In the genomic region with DNA sequence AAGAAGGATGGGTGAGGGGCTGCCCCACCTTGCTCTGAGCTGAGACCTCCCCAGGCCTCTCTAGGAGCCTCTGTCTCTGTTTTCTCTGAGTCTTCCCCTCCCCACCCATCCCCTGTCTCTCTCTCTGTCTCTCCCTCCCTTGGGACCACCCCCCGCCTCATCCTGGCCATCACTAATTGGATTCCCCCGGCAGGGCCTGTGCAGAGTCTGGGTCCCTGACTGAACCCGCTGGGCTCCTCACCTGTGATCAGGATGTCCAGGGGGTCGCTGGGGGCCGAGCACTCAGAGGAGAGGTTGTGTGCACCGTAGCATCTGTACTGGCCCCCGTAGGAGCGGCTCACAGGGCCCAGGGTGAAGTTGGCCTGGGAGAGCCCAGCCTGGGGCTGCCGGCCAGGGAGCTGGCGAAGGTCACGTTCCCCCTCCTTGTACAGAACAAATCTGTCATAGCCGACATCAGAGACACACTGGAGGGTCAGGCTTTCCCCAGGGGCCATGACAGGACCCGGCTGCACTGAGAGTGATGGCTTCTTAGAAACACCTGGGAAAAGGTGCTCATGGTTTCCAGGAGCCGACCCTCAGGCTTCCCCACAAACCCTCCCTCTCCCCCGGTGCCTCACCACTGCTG, we compare ENCODE assay signal across 12 cellular contexts. TPM values are rescaled to one million over a fixed set of nuclear protein-coding genes. Genes with fewer than 3 reads are reported as not detected.
"Had no signal": no experiment of that assay in that cellular context is flagged by ENCODE, and none has a peak within 500 bp of the region (broad histone marks: within the 10 kb centered on the region; RNA-seq: fewer than 3 reads in every experiment).

No MANE protein-coding gene starts in this region.

RNA-seq across cellular contexts. Expression of a gene that starts 2.2 kb away (rescaled TPM):
- total RNA-seq: activated CD8-positive, alpha-beta T cell treated with anti-CD3 and anti-CD28 coated beads for 36 hours; activated naive CD4-positive, alpha-beta T cell treated with anti-CD3 and anti-CD28 coated beads for 36 hours; activated naive CD8-positive, alpha-beta T cell treated with anti-CD3 and anti-CD28 coated beads for 36 hours; activated T-helper 1 cell treated with anti-CD3 and anti-CD28 coated beads, Interleukin-12 subunit alpha, Interleukin-12 subunit beta, Interleukin-2, Interleukin-4 antibody, amounts not matched to agents 30 ng/mL and 10 ng/mL and 1 ng/mL, durations not matched to agents 14 hours and 24 hours and 36 hours; activated T-helper 2 cell treated with anti-CD3 and anti-CD28 coated beads, Interferon-gamma antibody, Interleukin-2, Interleukin-4, amounts not matched to agents 10 μg/mL and 5 μg/mL and 100 μg/mL, durations not matched to agents 14 hours and 24 hours and 36 hours; chondrocyte; dermis microvascular lymphatic vessel endothelial cell; endothelial cell of umbilical vein; fibroblast of lung; fibroblast of villous mesenchyme had no signal

RNA-seq across cellular contexts. Expression of a gene that starts 21.6 kb away (rescaled TPM):
- total RNA-seq: activated CD8-positive, alpha-beta T cell treated with anti-CD3 and anti-CD28 coated beads for 36 hours; activated naive CD4-positive, alpha-beta T cell treated with anti-CD3 and anti-CD28 coated beads for 36 hours; activated naive CD8-positive, alpha-beta T cell treated with anti-CD3 and anti-CD28 coated beads for 36 hours; activated T-helper 1 cell treated with anti-CD3 and anti-CD28 coated beads, Interleukin-12 subunit alpha, Interleukin-12 subunit beta, Interleukin-2, Interleukin-4 antibody, amounts not matched to agents 30 ng/mL and 10 ng/mL and 1 ng/mL, durations not matched to agents 14 hours and 24 hours and 36 hours; chondrocyte; dermis microvascular lymphatic vessel endothelial cell; endothelial cell of umbilical vein; fibroblast of lung; fibroblast of villous mesenchyme had no signal

RNA-seq across cellular contexts. Expression of a gene that starts 34.3 kb away (rescaled TPM):
- total RNA-seq: activated CD8-positive, alpha-beta T cell treated with anti-CD3 and anti-CD28 coated beads for 36 hours; activated naive CD4-positive, alpha-beta T cell treated with anti-CD3 and anti-CD28 coated beads for 36 hours; activated naive CD8-positive, alpha-beta T cell treated with anti-CD3 and anti-CD28 coated beads for 36 hours; activated T-helper 1 cell treated with anti-CD3 and anti-CD28 coated beads, Interleukin-12 subunit alpha, Interleukin-12 subunit beta, Interleukin-2, Interleukin-4 antibody, amounts not matched to agents 30 ng/mL and 10 ng/mL and 1 ng/mL, durations not matched to agents 14 hours and 24 hours and 36 hours; activated T-helper 2 cell treated with anti-CD3 and anti-CD28 coated beads, Interferon-gamma antibody, Interleukin-2, Interleukin-4, amounts not matched to agents 10 μg/mL and 5 μg/mL and 100 μg/mL, durations not matched to agents 14 hours and 24 hours and 36 hours; chondrocyte; dermis microvascular lymphatic vessel endothelial cell; endothelial cell of umbilical vein; fibroblast of lung; fibroblast of villous mesenchyme had no signal

RNA-seq across cellular contexts. Expression of a gene that starts 36.1 kb away (rescaled TPM):
- total RNA-seq: activated B cell treated with CpG ODN at 0.5 μM for 24 hours; activated CD8-positive, alpha-beta T cell treated with anti-CD3 and anti-CD28 coated beads for 36 hours; activated naive CD4-positive, alpha-beta T cell treated with anti-CD3 and anti-CD28 coated beads for 36 hours; activated naive CD8-positive, alpha-beta T cell treated with anti-CD3 and anti-CD28 coated beads for 36 hours; activated T-helper 2 cell treated with anti-CD3 and anti-CD28 coated beads, Interferon-gamma antibody, Interleukin-2, Interleukin-4, amounts not matched to agents 10 μg/mL and 5 μg/mL and 100 μg/mL, durations not matched to agents 14 hours and 24 hours and 36 hours; body of pancreas; chondrocyte; dermis microvascular lymphatic vessel endothelial cell; endothelial cell of umbilical vein; fibroblast of lung; fibroblast of villous mesenchyme had no signal

RNA-seq across cellular contexts. Expression of a gene that starts 55.9 kb away (rescaled TPM):
- total RNA-seq: activated CD8-positive, alpha-beta T cell treated with anti-CD3 and anti-CD28 coated beads for 36 hours; activated naive CD4-positive, alpha-beta T cell treated with anti-CD3 and anti-CD28 coated beads for 36 hours; activated naive CD8-positive, alpha-beta T cell treated with anti-CD3 and anti-CD28 coated beads for 36 hours; chondrocyte; dermis microvascular lymphatic vessel endothelial cell; endothelial cell of umbilical vein; fibroblast of lung; fibroblast of villous mesenchyme had no signal
